In the genomic region with DNA sequence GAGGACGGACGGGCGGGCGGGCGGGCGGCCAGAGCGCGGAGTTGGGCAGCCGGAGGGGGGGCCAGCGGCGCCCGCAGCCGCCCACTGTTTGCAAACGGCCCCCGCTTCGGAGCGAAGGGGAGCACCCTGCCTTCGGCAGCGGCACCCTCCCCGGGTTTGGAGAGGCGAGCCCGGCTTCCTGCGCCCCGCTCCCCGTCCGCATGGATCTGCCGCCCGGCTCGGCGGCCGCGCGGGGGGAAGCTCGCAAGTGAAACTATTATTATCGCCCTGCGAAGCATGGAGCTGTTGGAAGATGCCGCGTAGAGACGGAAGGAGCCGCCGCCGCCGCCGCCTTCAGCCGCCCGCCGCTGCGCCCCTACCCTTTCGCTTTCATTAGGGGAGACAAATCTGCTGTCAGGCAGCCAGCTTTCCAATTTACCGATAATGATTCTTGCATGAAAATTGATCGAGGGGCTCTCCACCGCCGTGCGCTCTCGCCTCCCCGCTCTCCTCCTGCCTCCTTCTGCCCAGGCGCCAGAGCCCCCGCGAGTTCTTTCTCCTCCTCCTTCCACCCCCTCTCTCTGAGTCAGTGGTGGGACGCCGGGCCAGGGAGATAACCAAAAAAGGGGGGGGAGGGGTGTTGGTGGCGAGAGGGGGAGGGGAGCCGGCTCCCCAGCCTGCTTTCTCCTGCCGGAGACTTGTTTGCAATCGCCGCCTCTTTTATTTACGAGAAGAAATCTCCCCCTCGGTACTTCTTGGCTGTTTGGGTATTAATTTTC, we compare ENCODE assay signal across 8 cellular contexts. TPM values are rescaled to one million over a fixed set of nuclear protein-coding genes. Genes with fewer than 3 reads are reported as not detected.
A peak's percentile ranks its signal among the peaks of the same experiment; 100 is the strongest.
DNase-seq lines count a peak whose midpoint lies in the region; ATAC-seq, FAIRE-seq and TF ChIP-seq lines count a peak whose summit lies in the region.

No MANE protein-coding gene starts in this region.

- WGBS in A549 (ENCODE audit: missing lambda C conversion rate): under 1% methylated on average over 48 of the region's 68 CpGs
- 0% methylated on average over 50 to 67 of the region's 68 CpGs for WGBS in ovary, 3 donors

- peaks cover 29% of the 10 kb centered on the region for H3K4me1 ChIP-seq in A549
- H3K4me1 ChIP-seq in foreskin keratinocyte: peaks cover 16% of the 10 kb centered on the region
- H3K4me1 ChIP-seq in ovary (ENCODE audit: insufficient read depth): peaks cover 8% of the 10 kb centered on the region
- H3K4me1 ChIP-seq in vagina: peaks cover 60% of the 10 kb centered on the region

- CTCF ChIA-PET in A549 (lab: Yijun Ruan, JAX): interaction anchor here (0.7 to 7.6 kb wide), 13 partner anchors 9 to 163 kb away, joined by 3 to 47 read pairs (median 10); no protein-coding TSS in a partner anchor

- no peak for TF ChIP-seq EP300 in A549 (IDR thresholded peaks at IDR 0.05)
- no peak for TF ChIP-seq EP300 in ovary (IDR thresholded peaks at IDR 0.05)

- TF ChIP-seq CTCF in A549 (IDR thresholded peaks at IDR 0.05): no peak
- no peak for TF ChIP-seq CTCF in foreskin keratinocyte (conservative IDR thresholded peaks at IDR 0.05)
- TF ChIP-seq CTCF in ovary (IDR thresholded peaks at IDR 0.05): no peak
- TF ChIP-seq CTCF in vagina (IDR thresholded peaks at IDR 0.05): no peak

- TF ChIP-seq POLR2A in A549 (IDR thresholded peaks at IDR 0.05; ENCODE audit: low read length): no peak
- TF ChIP-seq POLR2A in H54 (IDR thresholded peaks at IDR 0.05; ENCODE audit: low read depth, low read length): peak; percentile 57
- TF ChIP-seq POLR2A in ovary (IDR thresholded peaks at IDR 0.05): peak; percentile 34
- peak in 1 of 2 donors; percentile 47 for TF ChIP-seq POLR2A in vagina (IDR thresholded peaks at IDR 0.05)

- H3K27me3 ChIP-seq in foreskin keratinocyte (no peaks in the 10 kb centered on the region), ovary (no peaks in the 10 kb centered on the region), vagina (no peaks in the 10 kb centered on the region)

- DNase-seq in A549 (ENCODE audit: low read depth in 1 of 2, low spot score in 1 of 2) (peak; percentile 52 to 69), H54 (ENCODE audit: insufficient read length, low spot score) (peak; percentile 82), RKO (ENCODE audit: low spot score) (peak; percentile 84), activated gamma-delta T cell treated with Interleukin-2 at 50 U/mL for 16 hours (peak; percentile 59), foreskin keratinocyte (peak in 1 of 2 donors; percentile 34), ovary (peak; percentile 80 to 87 (median 83)), vagina (ENCODE audit: extremely low spot score in 2 of 2) (no peak), NCI-H526 treated with DMSO at 0.1 percent for 48 hours (lab: John Stamatoyannopoulos, UW) (no peak)

- no peak for FAIRE-seq in A549 (lab: Jason Lieb, UNC)
- no peak for FAIRE-seq in H54 (lab: Jason Lieb, UNC)

- peak overlapping the region; percentile 71 for H3K4me3 ChIP-seq in A549
- peak overlapping the region; percentile 67 for H3K4me3 ChIP-seq in ovary
- peak overlapping the region; percentile 67 to 74 for H3K4me3 ChIP-seq in vagina

- H3K9me3 ChIP-seq in A549 (no peaks in the 10 kb centered on the region), ovary (no peaks in the 10 kb centered on the region), vagina (no peaks in the 10 kb centered on the region)

- H3K4me2 ChIP-seq in A549: peak overlapping the region; percentile 97

- H3K36me3 ChIP-seq in ovary (no peaks in the 10 kb centered on the region), vagina (no peaks in the 10 kb centered on the region)

- no peak for TF ChIP-seq RAD21 in A549 (conservative IDR thresholded peaks at IDR 0.05 in 1 of 2, IDR thresholded peaks at IDR 0.05 in 1 of 2)

- intact Hi-C loops in ovary (cut with DNase I): loop anchor here in 2 of 4 donors (5.0 to 10.0 kb wide), 3 partner anchors 50 to 130 kb away; a partner anchor contains a TSS
- intact Hi-C loops in vagina (cut with DNase I): loop anchor here (5.0 kb wide), 1 partner anchor 57 kb away; a partner anchor contains a TSS

- peak overlapping the region; percentile 91 to 99 for H3K27ac ChIP-seq in A549
- no peak overlapping the region for H3K27ac ChIP-seq in foreskin keratinocyte
- H3K27ac ChIP-seq in ovary: peak overlapping the region; percentile 38 to 76
- peak overlapping the region; percentile 82 for H3K27ac ChIP-seq in vagina

- POLR2A ChIA-PET in A549 (lab: Yijun Ruan, JAX): interaction anchor here (0.6 to 3.7 kb wide), 5 partner anchors 8 to 735 kb away, joined by 3 to 28 read pairs (median 6); a partner anchor contains a TSS

- ATAC-seq in A549 (peak; percentile 25 to 37; a peak in 5 of 6 replicates), foreskin keratinocyte (peak; percentile 37)

TF ChIP-seq in A549, 52 proteins besides CTCF, POLR2A, EP300 and RAD21:
- TF ChIP-seq, protein P1, sequence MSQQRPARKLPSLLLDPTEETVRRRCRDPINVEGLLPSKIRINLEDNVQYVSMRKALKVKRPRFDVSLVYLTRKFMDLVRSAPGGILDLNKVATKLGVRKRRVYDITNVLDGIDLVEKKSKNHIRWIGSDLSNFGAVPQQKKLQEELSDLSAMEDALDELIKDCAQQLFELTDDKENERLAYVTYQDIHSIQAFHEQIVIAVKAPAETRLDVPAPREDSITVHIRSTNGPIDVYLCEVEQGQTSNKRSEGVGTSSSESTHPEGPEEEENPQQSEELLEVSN (IDR thresholded peaks at IDR 0.05; ENCODE audit: borderline replicate concordance, low read depth): 0 out of 2 replicates have a peak, but pooled peaks have one; percentile 37
- TF ChIP-seq, protein P2, sequence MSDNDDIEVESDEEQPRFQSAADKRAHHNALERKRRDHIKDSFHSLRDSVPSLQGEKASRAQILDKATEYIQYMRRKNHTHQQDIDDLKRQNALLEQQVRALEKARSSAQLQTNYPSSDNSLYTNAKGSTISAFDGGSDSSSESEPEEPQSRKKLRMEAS (IDR thresholded peaks at IDR 0.05): no peak
- TF ChIP-seq JUN (IDR thresholded peaks at IDR 0.05): peak in 1 of 2 experiments; percentile 46; a peak in 1 of 5 replicates
- TF ChIP-seq, protein P3, sequence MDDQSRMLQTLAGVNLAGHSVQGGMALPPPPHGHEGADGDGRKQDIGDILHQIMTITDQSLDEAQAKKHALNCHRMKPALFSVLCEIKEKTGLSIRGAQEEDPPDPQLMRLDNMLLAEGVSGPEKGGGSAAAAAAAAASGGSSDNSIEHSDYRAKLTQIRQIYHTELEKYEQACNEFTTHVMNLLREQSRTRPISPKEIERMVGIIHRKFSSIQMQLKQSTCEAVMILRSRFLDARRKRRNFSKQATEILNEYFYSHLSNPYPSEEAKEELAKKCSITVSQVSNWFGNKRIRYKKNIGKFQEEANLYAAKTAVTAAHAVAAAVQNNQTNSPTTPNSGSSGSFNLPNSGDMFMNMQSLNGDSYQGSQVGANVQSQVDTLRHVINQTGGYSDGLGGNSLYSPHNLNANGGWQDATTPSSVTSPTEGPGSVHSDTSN (IDR thresholded peaks at IDR 0.05): 0 out of 2 replicates have a peak, but pooled peaks have one; percentile 8
- no peak for TF ChIP-seq KDM5A (IDR thresholded peaks at IDR 0.05)
- TF ChIP-seq GATA3 (IDR thresholded peaks at IDR 0.05; ENCODE audit: borderline replicate concordance): peak; percentile 43; the same call in 1 of the 2 replicates
- no peak for TF ChIP-seq CEBPB (IDR thresholded peaks at IDR 0.05)
- 0 out of 2 replicates have a peak, but pooled peaks have one; percentile 19 for TF ChIP-seq PHF8 (IDR thresholded peaks at IDR 0.05; ENCODE audit: borderline replicate concordance, low read depth)
- TF ChIP-seq, protein P4, sequence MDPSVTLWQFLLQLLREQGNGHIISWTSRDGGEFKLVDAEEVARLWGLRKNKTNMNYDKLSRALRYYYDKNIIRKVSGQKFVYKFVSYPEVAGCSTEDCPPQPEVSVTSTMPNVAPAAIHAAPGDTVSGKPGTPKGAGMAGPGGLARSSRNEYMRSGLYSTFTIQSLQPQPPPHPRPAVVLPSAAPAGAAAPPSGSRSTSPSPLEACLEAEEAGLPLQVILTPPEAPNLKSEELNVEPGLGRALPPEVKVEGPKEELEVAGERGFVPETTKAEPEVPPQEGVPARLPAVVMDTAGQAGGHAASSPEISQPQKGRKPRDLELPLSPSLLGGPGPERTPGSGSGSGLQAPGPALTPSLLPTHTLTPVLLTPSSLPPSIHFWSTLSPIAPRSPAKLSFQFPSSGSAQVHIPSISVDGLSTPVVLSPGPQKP (IDR thresholded peaks at IDR 0.05; ENCODE audit: low read depth, low read length): no peak
- no peak for TF ChIP-seq FOSL2 (IDR thresholded peaks at IDR 0.05)
- peak; percentile 7; the same call in 1 of the 2 replicates for TF ChIP-seq FOSL2 (CRISPR knock-in tag; IDR thresholded peaks at IDR 0.05)
- TF ChIP-seq RARB (CRISPR knock-in tag; IDR thresholded peaks at IDR 0.05): no peak

RNA-seq across cellular contexts. Expression of a gene that starts 58.2 kb away (rescaled TPM):
- polyA plus RNA-seq in A549 (2011; rRNA removed): 20.7 and 24.6 TPM in 2 replicates
- polyA plus RNA-seq in A549 (2012; cell fraction: cytosol; rRNA removed): 18.9 and 22.8 TPM in 2 replicates
- polyA plus RNA-seq in A549 (2012; cell fraction: nucleus; rRNA removed): 49.8 and 64.0 TPM in 2 replicates
- 24.3 to 30.3 TPM (median 24.3 TPM) in 3 replicates for polyA plus RNA-seq in A549 (2017; fragmentation: RNase III; extraction: RNeasy Plus Mini Kit Qiagen cat#74134 plus additional on column Dnase treatment)
- polyA minus RNA-seq in A549 (2011; rRNA and poly(A)+ RNA removed): 24.5 and 25.9 TPM in 2 replicates
- 5.9 and 8.2 TPM in 2 replicates for total RNA-seq in foreskin keratinocyte
- polyA plus RNA-seq in foreskin keratinocyte: 1.9 and 2.1 TPM in 2 replicates
- 100 to 1,000 TPM in 4 of 7 donors, 10 to 100 TPM in 3; 37.4 to 212 (median 130) TPM for total RNA-seq in ovary
- polyA plus RNA-seq in ovary: 10 to 100 TPM; 32.9 to 36.1 TPM
- 80.8 TPM for total RNA-seq in vagina

Comparison
In these comparisons a context has a peak if more than half of its experiments do, and no peak if none do; other contexts are left out.
1. DNase-seq: peak in A549 (2 of 2), H54 (single experiment), RKO (single experiment), activated gamma-delta T cell treated with Interleukin-2 at 50 U/mL for 16 hours (single experiment) and ovary (5 of 5); none in vagina (0 of 2) and NCI-H526 treated with DMSO at 0.1 percent for 48 hours (single experiment).
2. Peak in every context shown above with its lines, with median percentiles within 50 percentile points of each other: H3K4me3 ChIP-seq.